ENCODE assay signal across 26 cellular contexts in the genomic region with DNA sequence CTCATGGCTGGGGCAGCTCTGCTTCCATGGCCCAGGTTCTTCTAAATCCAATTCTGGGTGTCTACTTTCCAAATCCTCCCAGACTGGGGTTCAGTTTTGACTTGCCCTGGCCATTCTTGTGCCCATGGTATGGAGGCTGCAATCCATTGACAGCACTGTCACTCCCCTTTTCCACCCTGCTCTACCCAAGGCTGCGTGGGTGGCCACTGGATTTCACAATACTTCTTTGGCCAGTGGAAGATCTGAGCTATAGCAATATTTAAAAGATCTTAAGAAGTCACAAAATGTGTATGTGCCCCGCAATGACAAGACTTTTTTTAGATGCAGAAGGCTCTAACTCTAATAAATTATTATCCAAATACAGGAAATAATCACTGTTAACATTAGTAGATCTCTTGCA.
"Had no signal": no experiment of that assay in that cellular context is flagged by ENCODE, and none has a peak within 500 bp of the region (broad histone marks: within the 10 kb centered on the region; RNA-seq: fewer than 3 reads in every experiment).

No MANE protein-coding gene starts in this region.

- H3K27me3 ChIP-seq: colonic mucosa, gastrocnemius medialis had no signal

- DNase-seq: colonic mucosa; cortex of kidney; effector CD8-positive, alpha-beta T cell; effector memory CD8-positive, alpha-beta T cell; endodermal cell; erythroblast; esophagus squamous epithelium; foreskin fibroblast; foreskin melanocyte; gastrocnemius medialis; glutamatergic neuron; head of caudate nucleus; heart right ventricle; hippocampal formation; left cardiac atrium; left lung; left ventricle myocardium superior; lower lobe of right lung; mesenchymal stem cell; mucosa of descending colon; naive B cell had no signal

- H3K4me1 ChIP-seq: colonic mucosa, gastrocnemius medialis, heart right ventricle, left lung, lower lobe of right lung had no signal

- FAIRE-seq: endometrium, islet of Langerhans, keratinocyte had no signal

- H3K4me3 ChIP-seq: colonic mucosa, esophagus squamous epithelium, gastrocnemius medialis, heart right ventricle, left lung, lower lobe of right lung, mucosa of descending colon had no signal

- H3K36me3 ChIP-seq: colonic mucosa, esophagus squamous epithelium, gastrocnemius medialis, heart right ventricle, left lung, lower lobe of right lung had no signal

- H3K27ac ChIP-seq: colonic mucosa, epithelial cell of prostate, esophagus squamous epithelium, gastrocnemius medialis, heart right ventricle, left lung, lower lobe of right lung had no signal

- ATAC-seq: effector memory CD8-positive, alpha-beta T cell; esophagus mucosa; gastrocnemius medialis; heart right ventricle; left cardiac atrium; left lung; left ventricle myocardium superior; lower lobe of right lung; mucosa of descending colon had no signal

- H3K9me3 ChIP-seq: colonic mucosa, esophagus squamous epithelium, gastrocnemius medialis, heart right ventricle, left lung, lower lobe of right lung, mucosa of descending colon had no signal
